In genomic region chr6:112466378-112467151, GRCh38 we compare ENCODE assay signal across 10 cellular contexts.
DNase-seq lines count a peak whose midpoint lies in the region; ATAC-seq, FAIRE-seq and TF ChIP-seq lines count a peak whose summit lies in the region.
"Had no signal": no experiment of that assay in that cellular context is flagged by ENCODE, and none has a peak within 500 bp of the region (broad histone marks: within the 10 kb centered on the region; RNA-seq: fewer than 3 reads in every experiment).

No MANE protein-coding gene starts in this region.

- H3K23ac ChIP-seq in neuronal stem cell (ENCODE audit: low read depth, low read length, poor library complexity) = no peak overlapping the region

- DNase-seq in AG04450 (ENCODE audit: low read depth, low spot score) = no peak
- DNase-seq in astrocyte (ENCODE audit: low read depth) = peak; percentile 81
- no peak for DNase-seq in neuronal stem cell (ENCODE audit: low spot score)
- no peak for DNase-seq in lower leg skin (ENCODE audit: low spot score in 2 of 2)
- no peak for DNase-seq in middle frontal gyrus (ENCODE audit: extremely low spot score, low spot score)
- DNase-seq in SHP77 treated with DMSO at 0.1 percent for 48 hours (lab: John Stamatoyannopoulos, UW) = no peak

- WGBS in neuronal stem cell (ENCODE audit: extremely low coverage in 2 of 2, insufficient read length in 2 of 2, insufficient replicate concordance in 1 of 2), 2 donors = no CpG with 5 or more reads among the region's 1 CpG
- 80 to 85% methylated on average over 1 of the region's 1 CpG for WGBS in lower leg skin, 2 donors

- H3K27ac Mint-ChIP-seq in astrocyte (ENCODE audit: unreplicated experiment) = peak overlapping the region; percentile 90

- H4K20me1 ChIP-seq in astrocyte (ENCODE audit: insufficient read depth, low read length) = no peaks in the 10 kb centered on the region
- H4K20me1 ChIP-seq: BLaER1 had no signal

- H2AK5ac ChIP-seq in neuronal stem cell (ENCODE audit: low read depth, low read length) = no peak overlapping the region

- no peak overlapping the region for H3K4me3 ChIP-seq in AG04450 (ENCODE audit: low read depth, low read length)
- no peak overlapping the region for H3K4me3 ChIP-seq in astrocyte (ENCODE audit: insufficient read depth, low read depth, low read length)
- no peak overlapping the region for H3K4me3 ChIP-seq in neuronal stem cell (ENCODE audit: low read length in 2 of 2)
- no peak overlapping the region for H3K4me3 ChIP-seq in lower leg skin (ENCODE audit: low read depth, poor library complexity, severe bottlenecking)
- H3K4me3 ChIP-seq: BLaER1, SK-N-MC had no signal

- H3K36me3 Mint-ChIP-seq in astrocyte (ENCODE audit: low read depth, unreplicated experiment) = no peaks in the 10 kb centered on the region

- POLR2A ChIA-PET in AG04450 (lab: Yijun Ruan, JAX) = no interaction called here

- no peak for TF ChIP-seq CTCF in AG04450 (IDR thresholded peaks at IDR 0.05; ENCODE audit: low read depth, low read length)
- TF ChIP-seq CTCF in astrocyte (IDR thresholded peaks at IDR 0.05; ENCODE audit: insufficient read depth, low read depth, low read length) = no peak
- no peak for TF ChIP-seq CTCF in lower leg skin (IDR thresholded peaks at IDR 0.05)

- H2AFZ ChIP-seq in astrocyte (ENCODE audit: low read depth, low read length) = peak overlapping the region; percentile 12
- no peak overlapping the region for H2AFZ ChIP-seq in neuronal stem cell (ENCODE audit: low read length)

- no peak overlapping the region for H4K91ac ChIP-seq in neuronal stem cell (ENCODE audit: low read depth, low read length, poor library complexity)

- H2BK12ac ChIP-seq in neuronal stem cell (ENCODE audit: low read length) = no peak overlapping the region

- H3K36me3 ChIP-seq in astrocyte (ENCODE audit: insufficient read depth, low read length) (no peaks in the 10 kb centered on the region), neuronal stem cell (replicated peaks in 1 of 2; ENCODE audit: control insufficient read depth in 2 of 2, insufficient read depth in 2 of 2, low read length in 2 of 2) (no peaks in the 10 kb centered on the region)
- H3K36me3 ChIP-seq: BLaER1 had no signal

- H3K4ac ChIP-seq in neuronal stem cell (ENCODE audit: low read length) = no peak overlapping the region

- no peak overlapping the region for H2BK120ac ChIP-seq in neuronal stem cell (ENCODE audit: low read depth, low read length)

- no peaks in the 10 kb centered on the region for H3K79me2 ChIP-seq in astrocyte (ENCODE audit: insufficient read depth, low read length)

- H3K27ac ChIP-seq in AG04450 (ENCODE audit: low read depth, low read length) (peak overlapping the region; percentile 54), astrocyte (ENCODE audit: low read depth, low read length) (peak overlapping the region; percentile 79), neuronal stem cell (replicated peaks; ENCODE audit: low read length) (no peak overlapping the region)
- H3K27ac ChIP-seq: BLaER1, SK-N-MC had no signal

- H3K27me3 Mint-ChIP-seq in astrocyte (ENCODE audit: low read depth, unreplicated experiment) = no peaks in the 10 kb centered on the region

- peak; percentile 91 for ATAC-seq in GM21423 (IDR thresholded peaks at IDR 0.05; ENCODE audit: unreplicated experiment)
- peak; percentile 65 for ATAC-seq in HG03442 (IDR thresholded peaks at IDR 0.05; ENCODE audit: unreplicated experiment)

- H3K4me1 ChIP-seq in astrocyte (ENCODE audit: insufficient read depth, low read length) (peaks cover 8% of the 10 kb centered on the region), neuronal stem cell (ENCODE audit: control insufficient read depth in 2 of 2, insufficient read depth in 1 of 2, low read depth in 1 of 2, low read length in 2 of 2) (peaks cover 0 to 2% of the 10 kb centered on the region in 2 donors)

- CTCF ChIA-PET in AG04450 (lab: Charles Lee) = no interaction called here

- H3K27me3 ChIP-seq in AG04450 (ENCODE audit: control insufficient read depth, insufficient read depth, low read length) (no peaks in the 10 kb centered on the region), astrocyte (ENCODE audit: insufficient read depth, low read length) (no peaks in the 10 kb centered on the region), neuronal stem cell (ENCODE audit: control insufficient read depth in 3 of 3, insufficient read depth in 3 of 3, low read depth in 1 of 3, low read length in 3 of 3) (no peaks in the 10 kb centered on the region)
- H3K27me3 ChIP-seq: BLaER1 had no signal

- no peak overlapping the region for H2BK15ac ChIP-seq in neuronal stem cell (ENCODE audit: low read length)

- H3K9me3 ChIP-seq in AG04450 (ENCODE audit: control insufficient read depth, insufficient read depth, low read length) (no peaks in the 10 kb centered on the region), astrocyte (ENCODE audit: insufficient read depth, low read depth, low read length) (no peaks in the 10 kb centered on the region), neuronal stem cell (replicated peaks in 1 of 2; ENCODE audit: control insufficient read depth in 2 of 2, insufficient read depth in 1 of 2, low read depth in 1 of 2, low read length in 2 of 2) (no peaks in the 10 kb centered on the region)
- H3K9me3 ChIP-seq: BLaER1 had no signal

- H2BK5ac ChIP-seq in neuronal stem cell (ENCODE audit: low read length) = no peak overlapping the region

- no peak overlapping the region for H3K14ac ChIP-seq in neuronal stem cell (ENCODE audit: low read length)

- no peak overlapping the region for H4K8ac ChIP-seq in neuronal stem cell (ENCODE audit: low read depth, low read length)

- peak overlapping the region; percentile 48 for H3K9ac ChIP-seq in astrocyte (ENCODE audit: low read length)
- no peak overlapping the region for H3K9ac ChIP-seq in neuronal stem cell (ENCODE audit: low read depth, low read length, poor library complexity)
- H3K9ac ChIP-seq: BLaER1 had no signal

- H3K9me3 Mint-ChIP-seq in astrocyte (ENCODE audit: unreplicated experiment) = peaks cover 4% of the 10 kb centered on the region

- H3K4me2 ChIP-seq in astrocyte (ENCODE audit: low read length) (peak overlapping the region; percentile 59), neuronal stem cell (ENCODE audit: insufficient read depth, low read length, poor library complexity, severe bottlenecking) (no peak overlapping the region)
- H3K4me2 ChIP-seq: BLaER1 had no signal

- intact Hi-C loops in lower leg skin (cut with DNase I; ENCODE audit: low total_unique reads) = loop anchor here (10.0 kb wide), 1 partner anchor 298 kb away; no protein-coding TSS in a partner anchor

- no peak overlapping the region for H3K4me3 Mint-ChIP-seq in astrocyte (ENCODE audit: unreplicated experiment)

- no peak overlapping the region for H3K18ac ChIP-seq in neuronal stem cell (ENCODE audit: low read length)

- FAIRE-seq in astrocyte (lab: Jason Lieb, UNC) = peak; percentile 83

- H3K79me1 ChIP-seq in neuronal stem cell (ENCODE audit: low read depth, low read length) = no peaks in the 10 kb centered on the region

- no peak for TF ChIP-seq POLR2A in lower leg skin (IDR thresholded peaks at IDR 0.05)

- peaks cover 19% of the 10 kb centered on the region for H3K4me1 Mint-ChIP-seq in astrocyte (ENCODE audit: low read depth, unreplicated experiment)
